Comparison of ENCODE assay signal across 8 cellular contexts in genomic region chr1:56516539-56517252, GRCh38.
DNase-seq lines count a peak whose midpoint lies in the region; ATAC-seq and TF ChIP-seq lines count a peak whose summit lies in the region.

No MANE protein-coding gene starts in this region.

- H3K9me3 ChIP-seq in HUES48 (ENCODE audit: control insufficient read depth, insufficient read depth, low read length), result no peaks in the 10 kb centered on the region
- no peaks in the 10 kb centered on the region for H3K9me3 ChIP-seq in CD8-positive, alpha-beta T cell (ENCODE audit: low read length)

- no peaks in the 10 kb centered on the region for H3K27me3 ChIP-seq in HUES48 (ENCODE audit: control insufficient read depth, insufficient read depth, low read length)
- H3K27me3 ChIP-seq in layer of hippocampus (ENCODE audit: control insufficient read depth, insufficient read depth, low read length), result no peaks in the 10 kb centered on the region
- peaks cover 2% of the 10 kb centered on the region for H3K27me3 ChIP-seq in CD8-positive, alpha-beta T cell (ENCODE audit: insufficient read depth, low read length)

- in situ Hi-C loops in astrocyte of the cerebellum (cut with HindIII; ENCODE audit: low sequenced_read_pairs), result no loop called here

- no peaks in the 10 kb centered on the region for H3K36me3 Mint-ChIP-seq in CD8-positive, alpha-beta T cell

- POLR2A ChIA-PET in CD8-positive, alpha-beta T cell (lab: Charles Lee), result no interaction called here

- peak; percentile 88 for ATAC-seq in GM21529 (IDR thresholded peaks at IDR 0.05; ENCODE audit: unreplicated experiment)
- ATAC-seq in CD8-positive, alpha-beta T cell, result no peak

- no peak overlapping the region for H3K4me3 Mint-ChIP-seq in CD8-positive, alpha-beta T cell

- H3K36me3 ChIP-seq in HUES48 (ENCODE audit: control insufficient read depth, insufficient read depth, low read length), result peaks cover 93% of the 10 kb centered on the region
- H3K36me3 ChIP-seq in CD8-positive, alpha-beta T cell (ENCODE audit: insufficient read depth, low read length), result no peaks in the 10 kb centered on the region

- no peak for TF ChIP-seq CTCF in astrocyte of the cerebellum (IDR thresholded peaks at IDR 0.05; ENCODE audit: low read depth, low read length, missing control alignments)
- TF ChIP-seq CTCF in CD8-positive, alpha-beta T cell (IDR thresholded peaks at IDR 0.05), result no peak

- H3K27me3 Mint-ChIP-seq in CD8-positive, alpha-beta T cell (ENCODE audit: low read depth), result no peaks in the 10 kb centered on the region

- H3K4me3 ChIP-seq in HUES48 (ENCODE audit: low read depth, low read length) (no peak overlapping the region), astrocyte of the cerebellum (ENCODE audit: low read depth, low read length) (no peak overlapping the region)
- H3K4me3 ChIP-seq in CD8-positive, alpha-beta T cell (ENCODE audit: low read depth, low read length), result no peak overlapping the region

- H3K27ac ChIP-seq in HUES48 (ENCODE audit: low read depth, low read length) (peak overlapping the region; percentile 60), layer of hippocampus (ENCODE audit: low read depth, low read length) (peak overlapping the region; percentile 22)
- no peak overlapping the region for H3K27ac ChIP-seq in CD8-positive, alpha-beta T cell (ENCODE audit: low read depth, low read length)

- intact Hi-C loops in CD8-positive, alpha-beta T cell (cut with DNase I, micrococcal nuclease), result no loop called here

- DNase-seq in DMS79 treated with DMSO at 0.1 percent for 48 hours (lab: John Stamatoyannopoulos, UW), result peak; percentile 34
- DNase-seq in astrocyte of the cerebellum (ENCODE audit: low read depth), result peak; percentile 20
- DNase-seq in CD8-positive, alpha-beta T cell, result no peak
- DNase-seq in NCI-H1092 treated with DMSO at 0.1 percent for 48 hours (lab: John Stamatoyannopoulos, UW), result no peak
- no peak for DNase-seq in activated CD4-positive, alpha-beta T cell treated with anti-CD3 and anti-CD28 coated beads for 1 hour

- peaks cover 34% of the 10 kb centered on the region for H3K4me1 ChIP-seq in HUES48 (ENCODE audit: control insufficient read depth, insufficient read depth, low read length)
- no peaks in the 10 kb centered on the region for H3K4me1 ChIP-seq in CD8-positive, alpha-beta T cell (ENCODE audit: insufficient read depth, low read length)

- H3K9ac ChIP-seq in HUES48 (ENCODE audit: low read depth, low read length), result no peak overlapping the region; the same call in 1 of the 2 replicates

- CTCF ChIA-PET in CD8-positive, alpha-beta T cell (lab: Charles Lee), result no interaction called here

- no peaks in the 10 kb centered on the region for H3K4me1 Mint-ChIP-seq in CD8-positive, alpha-beta T cell (ENCODE audit: low read depth)

- no peaks in the 10 kb centered on the region for H3K9me3 Mint-ChIP-seq in CD8-positive, alpha-beta T cell

- H3K27ac Mint-ChIP-seq in CD8-positive, alpha-beta T cell, result no peak overlapping the region

Comparison
In these comparisons a context has a peak if more than half of its experiments do, and no peak if none do; other contexts are left out.
1. DNase-seq: peak in DMS79 treated with DMSO at 0.1 percent for 48 hours (single experiment) and astrocyte of the cerebellum (single experiment); none in CD8-positive, alpha-beta T cell (0 of 7), NCI-H1092 treated with DMSO at 0.1 percent for 48 hours (single experiment) and activated CD4-positive, alpha-beta T cell treated with anti-CD3 and anti-CD28 coated beads for 1 hour (single experiment).